1 cellular context compared by ENCODE assay signal in the genomic region with DNA sequence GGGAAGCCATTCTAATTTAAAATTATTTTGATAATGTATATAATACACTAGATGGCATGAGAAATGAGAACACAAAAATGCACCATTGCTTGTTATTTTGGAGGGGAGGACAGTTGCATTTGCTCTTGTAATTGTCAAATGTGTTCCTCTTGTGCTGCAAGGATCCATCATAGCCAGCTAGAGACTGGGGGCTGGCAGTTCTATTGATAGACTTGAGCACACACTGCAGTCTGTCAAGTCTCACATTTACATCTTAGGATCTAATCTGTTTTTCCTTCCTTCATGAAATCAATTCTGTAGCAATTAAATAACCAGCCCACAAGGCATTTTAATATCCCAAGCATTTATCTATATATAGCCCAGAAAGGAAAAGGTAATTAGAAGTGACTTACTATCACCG.
TF ChIP-seq lines count a peak whose summit lies in the region.

No MANE protein-coding gene starts in this region.

TF ChIP-seq in SK-N-SH, 30 proteins besides CTCF, POLR2A, EP300 and RAD21 (continued from another document):
- TF ChIP-seq, protein P1, sequence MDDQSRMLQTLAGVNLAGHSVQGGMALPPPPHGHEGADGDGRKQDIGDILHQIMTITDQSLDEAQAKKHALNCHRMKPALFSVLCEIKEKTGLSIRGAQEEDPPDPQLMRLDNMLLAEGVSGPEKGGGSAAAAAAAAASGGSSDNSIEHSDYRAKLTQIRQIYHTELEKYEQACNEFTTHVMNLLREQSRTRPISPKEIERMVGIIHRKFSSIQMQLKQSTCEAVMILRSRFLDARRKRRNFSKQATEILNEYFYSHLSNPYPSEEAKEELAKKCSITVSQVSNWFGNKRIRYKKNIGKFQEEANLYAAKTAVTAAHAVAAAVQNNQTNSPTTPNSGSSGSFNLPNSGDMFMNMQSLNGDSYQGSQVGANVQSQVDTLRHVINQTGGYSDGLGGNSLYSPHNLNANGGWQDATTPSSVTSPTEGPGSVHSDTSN (IDR thresholded peaks at IDR 0.05), result no peak
- no peak for TF ChIP-seq GATA2 (CRISPR knock-in tag; IDR thresholded peaks at IDR 0.05)
- TF ChIP-seq NRF1 (IDR thresholded peaks at IDR 0.05; ENCODE audit: low read depth, low read length), result no peak
- TF ChIP-seq ELF1 (IDR thresholded peaks at IDR 0.05), result no peak
- TF ChIP-seq, protein P2, sequence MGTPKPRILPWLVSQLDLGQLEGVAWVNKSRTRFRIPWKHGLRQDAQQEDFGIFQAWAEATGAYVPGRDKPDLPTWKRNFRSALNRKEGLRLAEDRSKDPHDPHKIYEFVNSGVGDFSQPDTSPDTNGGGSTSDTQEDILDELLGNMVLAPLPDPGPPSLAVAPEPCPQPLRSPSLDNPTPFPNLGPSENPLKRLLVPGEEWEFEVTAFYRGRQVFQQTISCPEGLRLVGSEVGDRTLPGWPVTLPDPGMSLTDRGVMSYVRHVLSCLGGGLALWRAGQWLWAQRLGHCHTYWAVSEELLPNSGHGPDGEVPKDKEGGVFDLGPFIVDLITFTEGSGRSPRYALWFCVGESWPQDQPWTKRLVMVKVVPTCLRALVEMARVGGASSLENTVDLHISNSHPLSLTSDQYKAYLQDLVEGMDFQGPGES (IDR thresholded peaks at IDR 0.05; ENCODE audit: low read depth, low read length), result no peak
- TF ChIP-seq MAX (IDR thresholded peaks at IDR 0.05; ENCODE audit: low read depth), result no peak
- no peak for TF ChIP-seq SMC3 (IDR thresholded peaks at IDR 0.05; ENCODE audit: low read depth, low read length)
- TF ChIP-seq MXI1 (IDR thresholded peaks at IDR 0.05; ENCODE audit: low read depth, low read length), result no peak
- TF ChIP-seq TAF1 (IDR thresholded peaks at IDR 0.05; ENCODE audit: borderline replicate concordance, low read depth, low read length), result no peak
- TF ChIP-seq POLR2AphosphoS5 (IDR thresholded peaks at IDR 0.05; ENCODE audit: low read depth, low read length), result no peak
- no peak for TF ChIP-seq TCF12 (IDR thresholded peaks at IDR 0.05)
- no peak for TF ChIP-seq JUND (IDR thresholded peaks at IDR 0.05)
- no peak for TF ChIP-seq YY1 (IDR thresholded peaks at IDR 0.05; ENCODE audit: low read depth)
- TF ChIP-seq FOXJ3 (CRISPR knock-in tag; IDR thresholded peaks at IDR 0.05), result no peak
- TF ChIP-seq CHD2 (IDR thresholded peaks at IDR 0.05; ENCODE audit: low read length, partially characterized antibody), result no peak
